18 cellular contexts compared by ENCODE assay signal in genomic region chr18:76988015-76988826, GRCh38.
DNase-seq lines count a peak whose midpoint lies in the region; ATAC-seq and TF ChIP-seq lines count a peak whose summit lies in the region.
"Had no signal": no experiment of that assay in that cellular context is flagged by ENCODE, and none has a peak within 500 bp of the region (broad histone marks: within the 10 kb centered on the region; RNA-seq: fewer than 3 reads in every experiment).

No MANE protein-coding gene starts in this region.

- intact Hi-C loops in breast epithelium (cut with DNase I; ENCODE audit: low total_unique reads) = no loop called here
- intact Hi-C loops in mammary epithelial cell (cut with micrococcal nuclease) = no loop called here
- intact Hi-C loops in upper lobe of right lung (cut with DNase I) = no loop called here

- peak overlapping the region; percentile 7 to 43 (median 17) for H3K4me3 ChIP-seq in breast epithelium
- H3K4me3 ChIP-seq in mammary epithelial cell (replicated peaks in 1 of 3; ENCODE audit: insufficient read depth in 1 of 3, low read depth in 2 of 3, low read length in 3 of 3) = no peak overlapping the region
- peak overlapping the region in 1 of 2 donors; percentile 45 for H3K4me3 ChIP-seq in mucosa of rectum (ENCODE audit: low read length in 2 of 2)
- H3K4me3 ChIP-seq in upper lobe of right lung = no peak overlapping the region
- H3K4me3 ChIP-seq in brain microvascular endothelial cell (ENCODE audit: low read depth, low read length) = no peak overlapping the region
- H3K4me3 ChIP-seq: GM23248 had no signal

- DNase-seq in breast epithelium (ENCODE audit: low spot score in 2 of 2) = no peak
- no peak for DNase-seq in mammary epithelial cell
- DNase-seq in glutamatergic neuron = no peak
- DNase-seq in upper lobe of right lung = no peak
- DNase-seq in brain microvascular endothelial cell = no peak
- DNase-seq in kidney glomerular epithelial cell (lab: John Stamatoyannopoulos, UW) = no peak
- DNase-seq: activated CD4-positive, alpha-beta T cell treated with anti-CD3 and anti-CD28 coated beads, Interleukin-2, amount 10 ng/mL, durations not matched to agents 24 days and 14 days; cortex of kidney; GM23248; KBM-7; naive B cell; NCI-H524; T-helper 9 cell had no signal

- H3K4me1 ChIP-seq in breast epithelium (no peaks in the 10 kb centered on the region), mammary epithelial cell (ENCODE audit: insufficient read depth, low read length) (no peaks in the 10 kb centered on the region), mucosa of rectum (ENCODE audit: control insufficient read depth in 2 of 2, insufficient read depth in 2 of 2, low read length in 2 of 2) (peaks cover 0 to under 1% of the 10 kb centered on the region in 2 donors), upper lobe of right lung (peaks cover 5% of the 10 kb centered on the region)

- dilution Hi-C loops in mammary epithelial cell (cut with HindIII; ENCODE audit: low sequenced_read_pairs) = no loop called here

- no peak for TF ChIP-seq POLR2A in breast epithelium (IDR thresholded peaks at IDR 0.05)

- H3K4me1 Mint-ChIP-seq in glutamatergic neuron (ENCODE audit: low read depth, unreplicated experiment) = peaks cover 38% of the 10 kb centered on the region

- no TSS peak for BruUV-seq in mammary epithelial cell (replicated peaks; lab: Mats Ljungman, UMichigan)

- no peak overlapping the region for H2AFZ ChIP-seq in mammary epithelial cell (ENCODE audit: low read depth, low read length)
- H2AFZ ChIP-seq: GM23248 had no signal

- H3K27ac Mint-ChIP-seq in glutamatergic neuron (ENCODE audit: unreplicated experiment) = peak overlapping the region; percentile 49
- H3K27ac Mint-ChIP-seq: activated CD4-positive, alpha-beta T cell treated with anti-CD3 and anti-CD28 coated beads, Interleukin-2, amount 10 ng/mL, durations not matched to agents 24 days and 14 days; activated T-helper 1 cell treated with anti-CD3 and anti-CD28 coated beads, Interleukin-12 subunit alpha, Interleukin-12 subunit beta, Interleukin-2, Interleukin-4 antibody, amounts not matched to agents 30 ng/mL and 10 ng/mL and 1 ng/mL, durations not matched to agents 14 hours and 24 hours and 36 hours; stimulated activated naive CD8-positive, alpha-beta T cell treated with anti-CD3 and anti-CD28 coated beads, Interleukin-15, Interleukin-2, amounts not matched to agents 100 ng/mL and 50 ng/mL, for 24 hours had no signal

- H3K4me3 Mint-ChIP-seq in glutamatergic neuron (ENCODE audit: unreplicated experiment) = no peak overlapping the region
- H3K4me3 Mint-ChIP-seq: activated CD4-positive, alpha-beta T cell treated with anti-CD3 and anti-CD28 coated beads, Interleukin-2, amount 10 ng/mL, durations not matched to agents 24 days and 14 days; activated T-helper 1 cell treated with anti-CD3 and anti-CD28 coated beads, Interleukin-12 subunit alpha, Interleukin-12 subunit beta, Interleukin-2, Interleukin-4 antibody, amounts not matched to agents 30 ng/mL and 10 ng/mL and 1 ng/mL, durations not matched to agents 14 hours and 24 hours and 36 hours; stimulated activated naive CD8-positive, alpha-beta T cell treated with anti-CD3 and anti-CD28 coated beads, Interleukin-15, Interleukin-2, amounts not matched to agents 100 ng/mL and 50 ng/mL, for 24 hours had no signal

- H3K27ac ChIP-seq in breast epithelium = peak overlapping the region in 1 of 2 donors; percentile 32
- H3K27ac ChIP-seq in mammary epithelial cell (ENCODE audit: insufficient read depth, low read depth, low read length) = no peak overlapping the region
- peak overlapping the region; percentile 36 to 40 for H3K27ac ChIP-seq in mucosa of rectum (ENCODE audit: low read depth in 2 of 2, low read length in 2 of 2)
- H3K27ac ChIP-seq in upper lobe of right lung = no peak overlapping the region
- H3K27ac ChIP-seq in brain microvascular endothelial cell = no peak overlapping the region
- H3K27ac ChIP-seq: GM23248, RWPE1 had no signal

- H3K36me3 ChIP-seq in breast epithelium (no peaks in the 10 kb centered on the region), mammary epithelial cell (ENCODE audit: insufficient read depth, low read length) (no peaks in the 10 kb centered on the region), mucosa of rectum (ENCODE audit: control insufficient read depth in 2 of 2, insufficient read depth in 2 of 2, low read length in 2 of 2) (no peaks in the 10 kb centered on the region), upper lobe of right lung (no peaks in the 10 kb centered on the region), brain microvascular endothelial cell (replicated peaks) (no peaks in the 10 kb centered on the region)

- TF ChIP-seq CTCF in breast epithelium (IDR thresholded peaks at IDR 0.05) (no peak), mammary epithelial cell (conservative IDR thresholded peaks at IDR 0.05 in 1 of 2, IDR thresholded peaks at IDR 0.05 in 1 of 2; ENCODE audit: extremely low read depth in 1 of 2, insufficient read depth in 1 of 2, low read depth in 1 of 2, low read length in 2 of 2) (no peak), glutamatergic neuron (IDR thresholded peaks at IDR 0.05; ENCODE audit: partially characterized antibody, unreplicated experiment) (no peak), upper lobe of right lung (IDR thresholded peaks at IDR 0.05) (no peak), brain microvascular endothelial cell (IDR thresholded peaks at IDR 0.05; ENCODE audit: low read depth, low read length, missing control alignments) (no peak)

- in situ Hi-C loops in mammary epithelial cell (cut with MboI; ENCODE audit: low sequenced_read_pairs in 2 of 2) = loop anchor here (5.0 to 10.0 kb wide), 2 partner anchors 183 to 186 kb away; no protein-coding TSS in a partner anchor
- in situ Hi-C loops in brain microvascular endothelial cell (cut with HindIII; ENCODE audit: low pct_ligation_motif_present, low sequenced_read_pairs) = no loop called here

- CTCF ChIA-PET in mammary epithelial cell (lab: Charles Lee; ENCODE audit: low non-redundant PET) = no interaction called here

- H3K9me3 ChIP-seq in breast epithelium = no peaks in the 10 kb centered on the region
- H3K9me3 ChIP-seq in mammary epithelial cell (replicated peaks; ENCODE audit: insufficient read depth, low read length) = no peaks in the 10 kb centered on the region
- no peaks in the 10 kb centered on the region for H3K9me3 ChIP-seq in mucosa of rectum (ENCODE audit: control insufficient read depth in 2 of 2, low read length in 2 of 2)
- no peaks in the 10 kb centered on the region for H3K9me3 ChIP-seq in upper lobe of right lung

- H3K27me3 ChIP-seq in breast epithelium (no peaks in the 10 kb centered on the region), mammary epithelial cell (ENCODE audit: insufficient read depth, low read length) (no peaks in the 10 kb centered on the region), mucosa of rectum (ENCODE audit: control insufficient read depth in 2 of 2, insufficient read depth in 2 of 2, low read length in 2 of 2) (no peaks in the 10 kb centered on the region), upper lobe of right lung (no peaks in the 10 kb centered on the region), brain microvascular endothelial cell (replicated peaks) (no peaks in the 10 kb centered on the region)

- no peaks in the 10 kb centered on the region for H3K36me3 Mint-ChIP-seq in glutamatergic neuron (ENCODE audit: unreplicated experiment)
- H3K36me3 Mint-ChIP-seq: naive B cell had no signal

- H3K9me3 Mint-ChIP-seq in glutamatergic neuron (ENCODE audit: unreplicated experiment) = peaks cover 20% of the 10 kb centered on the region
- H3K9me3 Mint-ChIP-seq: activated CD4-positive, alpha-beta T cell treated with anti-CD3 and anti-CD28 coated beads, Interleukin-2, amount 10 ng/mL, durations not matched to agents 24 days and 14 days; activated T-helper 1 cell treated with anti-CD3 and anti-CD28 coated beads, Interleukin-12 subunit alpha, Interleukin-12 subunit beta, Interleukin-2, Interleukin-4 antibody, amounts not matched to agents 30 ng/mL and 10 ng/mL and 1 ng/mL, durations not matched to agents 14 hours and 24 hours and 36 hours; naive B cell; stimulated activated naive CD8-positive, alpha-beta T cell treated with anti-CD3 and anti-CD28 coated beads, Interleukin-15, Interleukin-2, amounts not matched to agents 100 ng/mL and 50 ng/mL, for 24 hours had no signal

- peak; percentile 44 for ATAC-seq in upper lobe of right lung
- ATAC-seq in GM19035 (IDR thresholded peaks at IDR 0.05; ENCODE audit: unreplicated experiment) = no peak

- 88% methylated on average over 28 of the region's 28 CpGs for WGBS in mammary epithelial cell (ENCODE audit: low coverage, missing lambda C conversion rate)

- no peaks in the 10 kb centered on the region for H4K20me1 ChIP-seq in mammary epithelial cell (ENCODE audit: insufficient read depth, low read length)

- H3K79me2 ChIP-seq in mammary epithelial cell (ENCODE audit: insufficient read depth, low read length) = no peaks in the 10 kb centered on the region

- H3K9ac ChIP-seq in mammary epithelial cell (ENCODE audit: insufficient read depth, low read length) = no peak overlapping the region
- H3K9ac ChIP-seq in mucosa of rectum (ENCODE audit: low read depth in 1 of 2, low read length in 2 of 2) = no peak overlapping the region
- H3K9ac ChIP-seq: GM23248 had no signal

- peaks cover 10% of the 10 kb centered on the region for H3K27me3 Mint-ChIP-seq in glutamatergic neuron (ENCODE audit: unreplicated experiment)
- H3K27me3 Mint-ChIP-seq: stimulated activated naive CD8-positive, alpha-beta T cell treated with anti-CD3 and anti-CD28 coated beads, Interleukin-15, Interleukin-2, amounts not matched to agents 100 ng/mL and 50 ng/mL, for 24 hours had no signal

- no peak overlapping the region for H3K4me2 ChIP-seq in mammary epithelial cell (ENCODE audit: insufficient read depth, low read depth, low read length)

Comparison
In these comparisons a context has a peak if more than half of its experiments do, and no peak if none do; other contexts are left out.
1. H3K4me3 ChIP-seq: peak in breast epithelium (3 of 3); none in mammary epithelial cell (0 of 3), upper lobe of right lung (single experiment) and brain microvascular endothelial cell (single experiment).
2. H3K27ac ChIP-seq: peak in mucosa of rectum (2 of 2); none in mammary epithelial cell (single experiment), upper lobe of right lung (single experiment) and brain microvascular endothelial cell (single experiment).